ENCODE assay signal across 10 cellular contexts in the genomic region with DNA sequence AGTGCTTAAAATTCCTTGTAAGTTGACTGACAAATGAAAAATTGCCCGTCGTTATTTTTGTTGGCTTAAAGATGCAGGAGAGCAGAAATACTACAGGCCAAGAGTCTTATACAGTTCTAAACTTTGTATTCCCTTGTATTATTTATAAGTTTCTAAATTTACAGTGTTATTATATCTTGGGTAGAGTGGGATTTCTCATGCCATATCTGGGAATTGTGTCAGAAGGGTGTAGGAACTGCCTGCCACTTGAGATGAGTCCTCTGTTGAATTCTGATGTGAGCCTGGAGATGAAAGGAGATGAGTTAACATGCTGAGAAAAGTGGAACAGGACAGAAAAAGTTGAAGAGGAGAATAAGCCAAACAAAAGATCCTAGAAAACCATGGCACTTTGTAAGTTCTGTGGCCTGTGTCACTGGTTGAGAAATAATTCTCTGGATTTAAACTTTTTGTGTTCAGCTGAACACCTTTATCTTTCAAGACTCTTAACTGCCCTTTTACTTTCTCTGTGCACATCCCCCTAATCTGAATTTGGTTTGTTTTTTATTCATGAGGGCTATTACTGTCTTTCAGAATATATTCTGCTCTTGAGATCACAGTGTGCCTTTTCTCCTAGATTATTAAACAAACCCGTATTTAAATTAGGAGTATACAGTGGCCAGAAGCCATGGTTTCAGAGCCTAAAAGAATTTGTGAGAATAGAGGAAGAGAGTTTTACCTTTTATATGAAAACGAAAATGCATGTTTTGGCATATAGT. TPM values are rescaled to one million over a fixed set of nuclear protein-coding genes. Genes with fewer than 3 reads are reported as not detected.
DNase-seq lines count a peak whose midpoint lies in the region; ATAC-seq and TF ChIP-seq lines count a peak whose summit lies in the region.
"Had no signal": no experiment of that assay in that cellular context is flagged by ENCODE, and none has a peak within 500 bp of the region (broad histone marks: within the 10 kb centered on the region; RNA-seq: fewer than 3 reads in every experiment).

No MANE protein-coding gene starts in this region.

- intact Hi-C loops in OCI-LY7 (cut with micrococcal nuclease; ENCODE audit: unreplicated experiment): loop anchor here (5.0 kb wide), 1 partner anchor 607 kb away; no protein-coding TSS in a partner anchor

- DNase-seq in G401 (ENCODE audit: low spot score) (peak; percentile 41), OCI-LY7 (ENCODE audit: low spot score) (no peak), fibroblast of peridontal ligament (ENCODE audit: extremely low read depth) (peak; percentile 22), retinal pigment epithelial cell (ENCODE audit: low read depth) (no peak), caudate nucleus (lab: John Stamatoyannopoulos, UW) (no peak), NCI-H510A treated with DMSO at 0.1 percent for 48 hours (lab: John Stamatoyannopoulos, UW) (no peak), endothelial cell (ENCODE audit: low spot score) (no peak), omental fat pad (ENCODE audit: low spot score) (no peak)
- DNase-seq: NCI-H526 treated with DMSO at 0.1 percent for 48 hours had no signal

- peaks cover 20% of the 10 kb centered on the region; the same call in 1 of the 2 replicates for H4K20me1 ChIP-seq in OCI-LY7 (ENCODE audit: insufficient read depth, low read length)

- H3K36me3 Mint-ChIP-seq in endothelial cell (ENCODE audit: low read depth, unreplicated experiment): peaks cover 21% of the 10 kb centered on the region

- H3K36me3 ChIP-seq in OCI-LY7 (ENCODE audit: insufficient read depth, low read length): peaks cover 40% of the 10 kb centered on the region

- no peaks in the 10 kb centered on the region for H3K9me3 Mint-ChIP-seq in endothelial cell (ENCODE audit: unreplicated experiment)

- no peak overlapping the region for H2AFZ ChIP-seq in OCI-LY7 (ENCODE audit: low read length)

- H3K79me2 ChIP-seq in OCI-LY7 (ENCODE audit: insufficient read depth, low read depth, low read length): peaks cover 62% of the 10 kb centered on the region

- no peak for ATAC-seq in omental fat pad (ENCODE audit: low FRiP score)

- no peak overlapping the region for H3K4me3 Mint-ChIP-seq in endothelial cell (ENCODE audit: unreplicated experiment)
- H3K4me3 Mint-ChIP-seq: brain had no signal

- peak overlapping the region; percentile 81 for H3K27ac ChIP-seq in OCI-LY7 (ENCODE audit: low read depth, low read length, poor library complexity, severe bottlenecking)
- no peak overlapping the region for H3K27ac ChIP-seq in caudate nucleus (ENCODE audit: low read depth, low read length)

- POLR2A ChIA-PET in OCI-LY7 (lab: Charles Lee): interaction anchor here (1.1 kb wide), 1 partner anchor 9 kb away, joined by 3 read pairs; no protein-coding TSS in a partner anchor

- no peaks in the 10 kb centered on the region for H3K27me3 Mint-ChIP-seq in endothelial cell (ENCODE audit: unreplicated experiment)

- peaks cover 32% of the 10 kb centered on the region for H3K4me1 Mint-ChIP-seq in endothelial cell (ENCODE audit: unreplicated experiment)

- CTCF ChIA-PET in OCI-LY7 (lab: Charles Lee; ENCODE audit: unreplicated experiment): no interaction called here

- in situ Hi-C loops in G401 (cut with HindIII; ENCODE audit: low sequenced_read_pairs): no loop called here

- peak overlapping the region; percentile 96 for H3K4me2 ChIP-seq in OCI-LY7 (ENCODE audit: low read length)

- TSS peak; percentile 63 for BruUV-seq in OCI-LY7 (replicated peaks; lab: Mats Ljungman, UMichigan)

- H3K9me3 ChIP-seq in OCI-LY7 (ENCODE audit: low read length): peaks cover 7% of the 10 kb centered on the region; the same call in 1 of the 2 replicates

- peak overlapping the region; percentile 82 for H3K4me3 ChIP-seq in OCI-LY7 (ENCODE audit: low read depth, low read length, poor library complexity, severe bottlenecking)
- peak overlapping the region; percentile 75 for H3K4me3 ChIP-seq in retinal pigment epithelial cell (ENCODE audit: low read length)

- no peaks in the 10 kb centered on the region for H3K9me2 ChIP-seq in OCI-LY7 (ENCODE audit: insufficient read depth, low read length)

- no peak overlapping the region for H3K27ac Mint-ChIP-seq in endothelial cell (ENCODE audit: unreplicated experiment)
- H3K27ac Mint-ChIP-seq: brain had no signal

- peaks cover 42% of the 10 kb centered on the region for H3K4me1 ChIP-seq in OCI-LY7 (ENCODE audit: insufficient read depth, low read length, poor library complexity, severe bottlenecking)

- TF ChIP-seq CTCF in OCI-LY7 (conservative IDR thresholded peaks at IDR 0.05; ENCODE audit: low read length) (no peak), retinal pigment epithelial cell (conservative IDR thresholded peaks at IDR 0.05; ENCODE audit: low read depth, low read length) (no peak), endothelial cell (IDR thresholded peaks at IDR 0.05; ENCODE audit: unreplicated experiment) (no peak), omental fat pad (IDR thresholded peaks at IDR 0.05) (no peak)

RNA-seq across cellular contexts. Expression of a gene that starts 1.5 kb away (rescaled TPM):
- 64.6 and 103 TPM in 2 replicates for total RNA-seq in G401 (2014; rRNA removed; shearing (Covaris generic))
- 40.0 and 40.6 TPM in 2 replicates for total RNA-seq in OCI-LY7 (2014; rRNA removed; shearing (Covaris generic))
- total RNA-seq in OCI-LY7 (2022) (57.5 and 58.8 TPM in 2 replicates), endothelial cell (ENCODE audit: unreplicated experiment) (52.5 TPM), omental fat pad (10 to 100 TPM; 33.4 to 47.6 (median 35.4) TPM)

Comparison
In these comparisons a context has a peak if more than half of its experiments do, and no peak if none do; other contexts are left out.
1. DNase-seq: peak in G401 (single experiment) and fibroblast of peridontal ligament (single experiment); none in OCI-LY7 (single experiment), retinal pigment epithelial cell (single experiment), caudate nucleus (0 of 61), NCI-H510A treated with DMSO at 0.1 percent for 48 hours (single experiment), endothelial cell (single experiment) and omental fat pad (single experiment).